ENCODE assay signal across 14 cellular contexts in genomic region chr11:67983916-67984315, GRCh38. TPM values are rescaled to one million over a fixed set of nuclear protein-coding genes. Genes with fewer than 3 reads are reported as not detected.
"Had no signal": no experiment of that assay in that cellular context is flagged by ENCODE, and none has a peak within 500 bp of the region (broad histone marks: within the 10 kb centered on the region; RNA-seq: fewer than 3 reads in every experiment).

No MANE protein-coding gene starts in this region.

- H3K36me3 Mint-ChIP-seq: naive thymus-derived CD4-positive, alpha-beta T cell had no signal

- H3K4me1 Mint-ChIP-seq: naive thymus-derived CD4-positive, alpha-beta T cell had no signal

- H3K27ac ChIP-seq: colonic mucosa, foreskin keratinocyte, neutrophil, right atrium auricular region had no signal

- H3K27ac Mint-ChIP-seq: naive thymus-derived CD4-positive, alpha-beta T cell; nephron progenitor cell had no signal

- ATAC-seq: foreskin keratinocyte; left colon; left ventricle myocardium superior; naive thymus-derived CD4-positive, alpha-beta T cell had no signal

- H3K4me1 ChIP-seq: colonic mucosa, foreskin keratinocyte, right atrium auricular region had no signal

- DNase-seq: colonic mucosa; dermis blood vessel endothelial cell; foreskin keratinocyte; left colon; left ventricle myocardium superior; mesendoderm; naive thymus-derived CD4-positive, alpha-beta T cell; nephron progenitor cell; stimulated activated CD4-positive, alpha-beta T cell treated with anti-CD3 and anti-CD28 coated beads, Interleukin-2, amount 100 ng/mL, for 48 hours; stimulated activated naive CD4-positive, alpha-beta T cell treated with Interleukin-2 at 50 U/mL for 16 hours; trophoblast cell had no signal

- H3K9me3 ChIP-seq: colonic mucosa, neutrophil, right atrium auricular region had no signal

- H3K4me3 Mint-ChIP-seq: naive thymus-derived CD4-positive, alpha-beta T cell; nephron progenitor cell had no signal

- H3K36me3 ChIP-seq: colonic mucosa, neutrophil, right atrium auricular region had no signal

- H3K9me3 Mint-ChIP-seq: naive thymus-derived CD4-positive, alpha-beta T cell; nephron progenitor cell had no signal

- H3K4me3 ChIP-seq: colonic mucosa, right atrium auricular region, smooth muscle cell had no signal

- H3K27me3 ChIP-seq: colonic mucosa, foreskin keratinocyte, right atrium auricular region had no signal

RNA-seq across cellular contexts. Expression of gene ALDH3B1, which starts 26.2 kb away (rescaled TPM):
- total RNA-seq: foreskin keratinocyte had no signal
